In the genomic region with DNA sequence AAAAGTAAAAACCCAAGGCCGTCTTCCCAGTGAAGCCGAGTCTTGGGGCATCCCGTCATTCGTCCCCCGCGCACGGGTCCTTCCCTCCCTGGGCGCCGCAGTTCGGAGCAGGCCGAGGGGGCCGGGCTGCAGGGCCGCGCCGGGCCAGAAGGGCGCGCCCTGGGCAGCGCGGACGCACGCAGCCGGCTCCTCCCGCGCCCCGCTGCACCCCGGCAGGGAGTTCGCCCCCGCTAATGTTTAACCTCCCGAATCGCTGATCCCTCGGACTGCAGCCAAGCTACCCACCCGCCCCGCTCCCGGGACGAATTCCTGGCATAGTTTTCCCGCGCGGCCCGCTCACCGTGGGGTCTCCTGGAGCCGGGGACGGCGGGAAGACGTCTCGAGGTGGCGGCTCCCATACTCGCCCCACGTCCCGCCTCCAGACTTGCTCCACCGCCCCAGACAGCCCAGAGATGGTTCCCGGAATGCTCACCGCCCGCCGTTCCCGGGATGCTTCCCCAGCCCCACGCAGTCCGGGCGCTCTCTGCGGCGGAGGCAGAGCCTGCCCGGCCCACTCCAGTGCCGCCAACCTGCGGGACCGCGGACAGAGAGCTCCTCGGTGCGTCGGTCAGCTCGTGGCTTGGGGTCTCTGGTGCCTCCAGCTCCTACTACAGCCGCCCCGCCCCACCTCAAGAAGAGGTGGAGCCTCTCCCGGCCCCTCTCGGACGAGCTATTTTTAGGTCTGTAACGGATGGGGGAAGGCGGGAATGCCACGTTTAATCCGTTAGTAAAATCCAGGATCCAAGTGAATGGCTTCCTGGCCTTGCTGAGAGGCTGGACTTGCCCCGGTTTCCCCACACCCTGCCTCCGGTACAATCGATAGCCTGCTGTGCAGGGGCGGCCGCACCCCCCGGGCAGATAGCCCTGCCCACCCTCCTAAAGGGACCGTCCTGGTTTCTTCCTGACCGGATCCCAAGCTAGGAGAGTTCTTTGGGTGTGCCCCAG, we compare ENCODE assay signal across 1 cellular context.
TF ChIP-seq lines count a peak whose summit lies in the region.

A gene with protein sequence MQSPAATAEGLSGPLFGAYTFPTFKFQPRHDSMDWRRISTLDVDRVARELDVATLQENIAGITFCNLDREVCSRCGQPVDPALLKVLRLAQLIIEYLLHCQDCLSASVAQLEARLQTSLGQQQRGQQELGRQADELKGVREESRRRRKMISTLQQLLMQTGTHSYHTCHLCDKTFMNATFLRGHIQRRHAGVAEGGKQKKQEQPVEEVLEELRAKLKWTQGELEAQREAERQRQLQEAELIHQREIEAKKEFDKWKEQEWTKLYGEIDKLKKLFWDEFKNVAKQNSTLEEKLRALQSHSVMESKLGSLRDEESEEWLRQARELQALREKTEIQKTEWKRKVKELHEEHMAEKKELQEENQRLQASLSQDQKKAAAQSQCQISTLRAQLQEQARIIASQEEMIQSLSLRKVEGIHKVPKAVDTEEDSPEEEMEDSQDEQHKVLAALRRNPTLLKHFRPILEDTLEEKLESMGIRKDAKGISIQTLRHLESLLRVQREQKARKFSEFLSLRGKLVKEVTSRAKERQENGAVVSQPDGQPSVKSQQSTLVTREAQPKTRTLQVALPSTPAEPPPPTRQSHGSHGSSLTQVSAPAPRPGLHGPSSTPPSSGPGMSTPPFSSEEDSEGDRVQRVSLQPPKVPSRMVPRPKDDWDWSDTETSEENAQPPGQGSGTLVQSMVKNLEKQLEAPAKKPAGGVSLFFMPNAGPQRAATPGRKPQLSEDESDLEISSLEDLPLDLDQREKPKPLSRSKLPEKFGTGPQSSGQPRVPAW (minus strand): TSS at position 621 of the 984 bp plus-strand sequence. CDS start 11,637 bp downstream, outside the sequence.

TF ChIP-seq in K562, 482 proteins besides CTCF, POLR2A, EP300 and RAD21 (continued from another document):
- TF ChIP-seq, protein P1, sequence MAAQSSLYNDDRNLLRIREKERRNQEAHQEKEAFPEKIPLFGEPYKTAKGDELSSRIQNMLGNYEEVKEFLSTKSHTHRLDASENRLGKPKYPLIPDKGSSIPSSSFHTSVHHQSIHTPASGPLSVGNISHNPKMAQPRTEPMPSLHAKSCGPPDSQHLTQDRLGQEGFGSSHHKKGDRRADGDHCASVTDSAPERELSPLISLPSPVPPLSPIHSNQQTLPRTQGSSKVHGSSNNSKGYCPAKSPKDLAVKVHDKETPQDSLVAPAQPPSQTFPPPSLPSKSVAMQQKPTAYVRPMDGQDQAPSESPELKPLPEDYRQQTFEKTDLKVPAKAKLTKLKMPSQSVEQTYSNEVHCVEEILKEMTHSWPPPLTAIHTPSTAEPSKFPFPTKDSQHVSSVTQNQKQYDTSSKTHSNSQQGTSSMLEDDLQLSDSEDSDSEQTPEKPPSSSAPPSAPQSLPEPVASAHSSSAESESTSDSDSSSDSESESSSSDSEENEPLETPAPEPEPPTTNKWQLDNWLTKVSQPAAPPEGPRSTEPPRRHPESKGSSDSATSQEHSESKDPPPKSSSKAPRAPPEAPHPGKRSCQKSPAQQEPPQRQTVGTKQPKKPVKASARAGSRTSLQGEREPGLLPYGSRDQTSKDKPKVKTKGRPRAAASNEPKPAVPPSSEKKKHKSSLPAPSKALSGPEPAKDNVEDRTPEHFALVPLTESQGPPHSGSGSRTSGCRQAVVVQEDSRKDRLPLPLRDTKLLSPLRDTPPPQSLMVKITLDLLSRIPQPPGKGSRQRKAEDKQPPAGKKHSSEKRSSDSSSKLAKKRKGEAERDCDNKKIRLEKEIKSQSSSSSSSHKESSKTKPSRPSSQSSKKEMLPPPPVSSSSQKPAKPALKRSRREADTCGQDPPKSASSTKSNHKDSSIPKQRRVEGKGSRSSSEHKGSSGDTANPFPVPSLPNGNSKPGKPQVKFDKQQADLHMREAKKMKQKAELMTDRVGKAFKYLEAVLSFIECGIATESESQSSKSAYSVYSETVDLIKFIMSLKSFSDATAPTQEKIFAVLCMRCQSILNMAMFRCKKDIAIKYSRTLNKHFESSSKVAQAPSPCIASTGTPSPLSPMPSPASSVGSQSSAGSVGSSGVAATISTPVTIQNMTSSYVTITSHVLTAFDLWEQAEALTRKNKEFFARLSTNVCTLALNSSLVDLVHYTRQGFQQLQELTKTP (IDR thresholded peaks at IDR 0.05; ENCODE audit: low read depth in 1 of 2, partially characterized antibody in 2 of 2), result no peak
- TF ChIP-seq TEAD4 (IDR thresholded peaks at IDR 0.05; ENCODE audit: low read length), result no peak
- no peak for TF ChIP-seq TEAD4 (CRISPR knock-in tag; IDR thresholded peaks at IDR 0.05; ENCODE audit: borderline replicate concordance)
- TF ChIP-seq, protein P2, sequence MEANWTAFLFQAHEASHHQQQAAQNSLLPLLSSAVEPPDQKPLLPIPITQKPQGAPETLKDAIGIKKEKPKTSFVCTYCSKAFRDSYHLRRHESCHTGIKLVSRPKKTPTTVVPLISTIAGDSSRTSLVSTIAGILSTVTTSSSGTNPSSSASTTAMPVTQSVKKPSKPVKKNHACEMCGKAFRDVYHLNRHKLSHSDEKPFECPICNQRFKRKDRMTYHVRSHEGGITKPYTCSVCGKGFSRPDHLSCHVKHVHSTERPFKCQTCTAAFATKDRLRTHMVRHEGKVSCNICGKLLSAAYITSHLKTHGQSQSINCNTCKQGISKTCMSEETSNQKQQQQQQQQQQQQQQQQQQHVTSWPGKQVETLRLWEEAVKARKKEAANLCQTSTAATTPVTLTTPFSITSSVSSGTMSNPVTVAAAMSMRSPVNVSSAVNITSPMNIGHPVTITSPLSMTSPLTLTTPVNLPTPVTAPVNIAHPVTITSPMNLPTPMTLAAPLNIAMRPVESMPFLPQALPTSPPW (CRISPR knock-in tag; IDR thresholded peaks at IDR 0.05), result peak; percentile 9; the same call in 1 of the 2 replicates
- TF ChIP-seq NR2F6 (CRISPR knock-in tag; IDR thresholded peaks at IDR 0.05), result no peak
- no peak for TF ChIP-seq ZFPM2 (CRISPR knock-in tag; IDR thresholded peaks at IDR 0.05)
- no peak for TF ChIP-seq SNAPC5 (CRISPR knock-in tag; IDR thresholded peaks at IDR 0.05)
- no peak for TF ChIP-seq PTBP1 (IDR thresholded peaks at IDR 0.05; ENCODE audit: low read depth, low read length)
- peak; percentile 80 for TF ChIP-seq MEF2D (tag; conservative IDR thresholded peaks at IDR 0.05; ENCODE audit: low read depth)
- TF ChIP-seq, protein P3, sequence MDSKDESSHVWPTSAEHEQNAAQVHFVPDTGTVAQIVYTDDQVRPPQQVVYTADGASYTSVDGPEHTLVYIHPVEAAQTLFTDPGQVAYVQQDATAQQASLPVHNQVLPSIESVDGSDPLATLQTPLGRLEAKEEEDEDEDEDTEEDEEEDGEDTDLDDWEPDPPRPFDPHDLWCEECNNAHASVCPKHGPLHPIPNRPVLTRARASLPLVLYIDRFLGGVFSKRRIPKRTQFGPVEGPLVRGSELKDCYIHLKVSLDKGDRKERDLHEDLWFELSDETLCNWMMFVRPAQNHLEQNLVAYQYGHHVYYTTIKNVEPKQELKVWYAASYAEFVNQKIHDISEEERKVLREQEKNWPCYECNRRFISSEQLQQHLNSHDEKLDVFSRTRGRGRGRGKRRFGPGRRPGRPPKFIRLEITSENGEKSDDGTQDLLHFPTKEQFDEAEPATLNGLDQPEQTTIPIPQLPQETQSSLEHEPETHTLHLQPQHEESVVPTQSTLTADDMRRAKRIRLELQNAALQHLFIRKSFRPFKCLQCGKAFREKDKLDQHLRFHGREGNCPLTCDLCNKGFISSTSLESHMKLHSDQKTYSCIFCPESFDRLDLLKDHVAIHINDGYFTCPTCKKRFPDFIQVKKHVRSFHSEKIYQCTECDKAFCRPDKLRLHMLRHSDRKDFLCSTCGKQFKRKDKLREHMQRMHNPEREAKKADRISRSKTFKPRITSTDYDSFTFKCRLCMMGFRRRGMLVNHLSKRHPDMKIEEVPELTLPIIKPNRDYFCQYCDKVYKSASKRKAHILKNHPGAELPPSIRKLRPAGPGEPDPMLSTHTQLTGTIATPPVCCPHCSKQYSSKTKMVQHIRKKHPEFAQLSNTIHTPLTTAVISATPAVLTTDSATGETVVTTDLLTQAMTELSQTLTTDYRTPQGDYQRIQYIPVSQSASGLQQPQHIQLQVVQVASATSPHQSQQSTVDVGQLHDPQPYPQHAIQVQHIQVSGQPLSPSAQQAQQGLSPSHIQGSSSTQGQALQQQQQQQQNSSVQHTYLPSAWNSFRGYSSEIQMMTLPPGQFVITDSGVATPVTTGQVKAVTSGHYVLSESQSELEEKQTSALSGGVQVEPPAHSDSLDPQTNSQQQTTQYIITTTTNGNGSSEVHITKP (IDR thresholded peaks at IDR 0.05; ENCODE audit: partially characterized antibody), result peak; percentile 96
- no peak for TF ChIP-seq SIRT6 (IDR thresholded peaks at IDR 0.05; ENCODE audit: low read depth, low read length)
- TF ChIP-seq, protein P4, sequence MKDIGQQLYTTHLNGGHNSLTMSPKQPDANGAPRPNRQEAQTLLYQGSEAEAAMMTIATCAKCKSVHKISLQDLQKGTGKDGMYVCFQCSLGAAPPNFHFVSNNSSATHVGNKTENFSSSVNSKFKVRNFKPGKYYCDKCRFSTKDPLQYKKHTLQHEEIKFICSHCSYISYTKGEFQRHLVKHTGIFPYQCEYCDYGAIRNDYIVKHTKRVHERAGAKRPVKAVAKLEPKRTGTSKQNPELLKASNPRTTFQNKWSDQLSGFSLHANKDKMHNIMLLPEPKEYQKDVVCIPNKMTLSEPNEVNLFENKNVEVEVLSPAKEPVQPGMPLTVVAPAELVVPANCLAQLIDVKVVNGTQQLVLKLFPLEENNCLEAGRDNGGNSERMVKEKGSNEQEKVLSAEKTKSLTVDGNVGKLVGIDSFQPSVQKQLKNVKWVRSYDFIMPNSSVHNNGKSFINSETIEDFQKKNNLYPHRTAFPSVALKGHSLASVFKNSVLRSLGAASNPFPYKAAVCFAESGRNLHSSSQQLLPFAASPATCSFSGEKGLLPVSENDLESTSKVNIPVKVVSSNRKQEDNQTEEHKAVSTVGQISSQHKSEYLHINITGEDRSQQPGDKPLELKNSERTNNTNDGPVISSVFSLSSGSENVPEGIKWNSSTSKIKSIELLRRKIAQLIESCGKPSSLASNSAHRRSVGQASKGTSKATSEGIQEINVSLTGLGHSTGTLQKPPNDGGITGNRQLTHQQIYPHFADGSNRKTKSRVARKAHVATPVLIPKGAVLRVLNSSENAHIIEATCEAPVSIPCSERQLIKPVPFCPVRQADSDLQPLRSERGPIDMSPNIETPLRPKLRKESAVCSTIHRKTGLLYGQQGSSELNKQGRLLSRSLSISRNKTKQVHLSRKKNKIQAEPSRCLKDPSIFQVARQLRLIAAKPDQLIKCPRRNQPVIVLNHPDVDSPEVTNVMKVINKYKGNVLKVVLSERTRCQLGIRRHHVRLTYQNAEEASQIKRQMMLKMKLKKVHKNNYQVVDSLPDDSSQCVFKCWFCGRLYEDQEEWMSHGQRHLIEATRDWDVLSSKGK (CRISPR knock-in tag; IDR thresholded peaks at IDR 0.05), result no peak
- TF ChIP-seq GTF3C2 (IDR thresholded peaks at IDR 0.05; ENCODE audit: borderline replicate concordance, extremely low read depth, insufficient read length), result no peak
- TF ChIP-seq MAZ (CRISPR knock-in tag; conservative IDR thresholded peaks at IDR 0.05 in 1 of 2, IDR thresholded peaks at IDR 0.05 in 1 of 2), result peak in 1 of 2 experiments; percentile 46; a peak in 1 of 4 replicates
- no peak for TF ChIP-seq TBL1XR1 (IDR thresholded peaks at IDR 0.05; ENCODE audit: low read length in 2 of 2)
- TF ChIP-seq NONO (IDR thresholded peaks at IDR 0.05; ENCODE audit: low read depth in 2 of 2, low read length in 1 of 2), result 0 out of 4 replicates have a peak, but pooled peaks of 1 of the 2 experiments have one; percentile 37
- no peak for TF ChIP-seq SNRNP70 (optimal IDR thresholded peaks at IDR 0.05; ENCODE audit: low read depth, low read length)
- TF ChIP-seq L3MBTL2 (IDR thresholded peaks at IDR 0.05), result peak; percentile 64
- no peak for TF ChIP-seq ZNF408 (CRISPR knock-in tag; IDR thresholded peaks at IDR 0.05; ENCODE audit: low read depth)
- no peak for TF ChIP-seq RBM15 (IDR thresholded peaks at IDR 0.05; ENCODE audit: insufficient read depth, low read length)
- TF ChIP-seq ZBED1 (IDR thresholded peaks at IDR 0.05), result no peak
- peak; percentile 42; the same call in 1 of the 2 replicates for TF ChIP-seq GATAD2B (IDR thresholded peaks at IDR 0.05; ENCODE audit: borderline replicate concordance)
